Comparison of ENCODE assay signal across 3 cellular contexts in genomic region chr3:106920609-106921008, GRCh38.
TF ChIP-seq lines count a peak whose summit lies in the region.

No MANE protein-coding gene starts in this region.

TF ChIP-seq in A549, 52 proteins besides CTCF, POLR2A, EP300 and RAD21 (continued from another document):
- peak; percentile 62 for TF ChIP-seq MAFK (IDR thresholded peaks at IDR 0.05; ENCODE audit: partially characterized antibody)

TF ChIP-seq in IMR-90, 13 proteins besides CTCF, POLR2A, EP300 and RAD21:
- TF ChIP-seq, protein P1, sequence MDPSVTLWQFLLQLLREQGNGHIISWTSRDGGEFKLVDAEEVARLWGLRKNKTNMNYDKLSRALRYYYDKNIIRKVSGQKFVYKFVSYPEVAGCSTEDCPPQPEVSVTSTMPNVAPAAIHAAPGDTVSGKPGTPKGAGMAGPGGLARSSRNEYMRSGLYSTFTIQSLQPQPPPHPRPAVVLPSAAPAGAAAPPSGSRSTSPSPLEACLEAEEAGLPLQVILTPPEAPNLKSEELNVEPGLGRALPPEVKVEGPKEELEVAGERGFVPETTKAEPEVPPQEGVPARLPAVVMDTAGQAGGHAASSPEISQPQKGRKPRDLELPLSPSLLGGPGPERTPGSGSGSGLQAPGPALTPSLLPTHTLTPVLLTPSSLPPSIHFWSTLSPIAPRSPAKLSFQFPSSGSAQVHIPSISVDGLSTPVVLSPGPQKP (IDR thresholded peaks at IDR 0.05; ENCODE audit: borderline replicate concordance, low read depth, low read length): no peak
- peak; percentile 75 for TF ChIP-seq MAFK (IDR thresholded peaks at IDR 0.05; ENCODE audit: low read depth, low read length)
TF ChIP-seq in IMR-90: peak in this region for 1.

TF ChIP-seq in K562, 482 proteins besides CTCF, POLR2A, EP300 and RAD21 (continued from another document):
- no peak for TF ChIP-seq IRF1 (CRISPR knock-in tag; IDR thresholded peaks at IDR 0.05; ENCODE audit: borderline replicate concordance)
